20 cellular contexts compared by ENCODE assay signal in the genomic region with DNA sequence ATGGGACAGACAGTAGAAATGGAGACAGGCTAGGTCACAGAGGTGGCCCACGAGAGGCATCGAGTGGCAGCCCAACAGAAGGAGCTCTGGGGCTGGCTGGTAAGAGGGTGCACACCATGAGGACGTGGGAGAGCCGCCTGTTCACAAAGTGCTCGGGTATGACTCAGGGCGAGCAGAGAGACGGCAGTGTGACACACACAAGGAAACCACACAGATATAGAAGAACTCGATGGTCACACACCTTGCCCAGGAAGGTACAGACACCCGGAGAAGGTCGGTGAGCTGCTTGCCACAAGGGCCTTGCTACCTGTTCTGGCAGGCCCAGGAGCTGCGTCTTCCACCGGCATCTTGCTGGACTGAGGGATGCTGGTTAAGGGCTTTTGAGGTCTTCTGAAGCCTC. TPM values are rescaled to one million over a fixed set of nuclear protein-coding genes. Genes with fewer than 3 reads are reported as not detected.
DNase-seq lines count a peak whose midpoint lies in the region; ATAC-seq, FAIRE-seq and TF ChIP-seq lines count a peak whose summit lies in the region.
"Had no signal": no experiment of that assay in that cellular context is flagged by ENCODE, and none has a peak within 500 bp of the region (broad histone marks: within the 10 kb centered on the region; RNA-seq: fewer than 3 reads in every experiment).

No MANE protein-coding gene starts in this region.

- H3K4me1 ChIP-seq in keratinocyte (ENCODE audit: control insufficient read depth, extremely low read depth, insufficient read depth, low read length), result peaks cover 31% of the 10 kb centered on the region
- H3K4me1 ChIP-seq: psoas muscle had no signal

- H3K27ac ChIP-seq in keratinocyte (ENCODE audit: control insufficient read depth, insufficient read depth, low read length), result peak overlapping the region; percentile 53
- H3K27ac ChIP-seq: psoas muscle had no signal

- H3K9ac ChIP-seq in keratinocyte (ENCODE audit: control insufficient read depth, extremely low read depth, insufficient read depth, low read length), result peak overlapping the region; percentile 5

- in situ Hi-C loops in GM13977 (cut with MboI; ENCODE audit: low pct_unique_long_range_greater_than_20kb, low sequenced_read_pairs, unreplicated experiment), result no loop called here

- FAIRE-seq in keratinocyte (lab: Jason Lieb, UNC), result peak; percentile 98
- FAIRE-seq: H1, TTC549 had no signal

- DNase-seq in stimulated activated CD4-positive, alpha-beta T cell treated with anti-CD3 and anti-CD28 coated beads, Interleukin-1b, Interleukin-23, amount 100 ng/mL, for 48 hours, result peak; percentile 45
- no peak for DNase-seq in stimulated activated CD4-positive, alpha-beta T cell treated with anti-CD3 and anti-CD28 coated beads, Interleukin-4, amount 100 ng/mL, for 4 hours
- peak; percentile 36 for DNase-seq in amniotic epithelial cell (ENCODE audit: low read depth)
- DNase-seq in keratinocyte (ENCODE audit: low read depth, low spot score), result peak; percentile 67
- no peak for DNase-seq in GM20000 (ENCODE audit: low spot score)
- DNase-seq in GM13977 (ENCODE audit: low spot score), result no peak
- DNase-seq: activated naive CD4-positive, alpha-beta T cell; dermis blood vessel endothelial cell; GF-D8; glutamatergic neuron; immature natural killer cell; MM.1S; NCI-H2081 treated with DMSO at 0.1 percent for 48 hours; NCI-H524 treated with DMSO at 0.1 percent for 48 hours; psoas muscle; stimulated activated CD4-positive, alpha-beta T cell treated with anti-CD3 and anti-CD28 coated beads, Interleukin-15, amount 100 ng/mL, for 24 hours had no signal

- H3K4me3 ChIP-seq in keratinocyte (ENCODE audit: control insufficient read depth in 2 of 3, extremely low read depth in 1 of 3, insufficient read depth in 2 of 3, low read depth in 1 of 3, low read length in 3 of 3), result no peak overlapping the region
- H3K4me3 ChIP-seq: psoas muscle had no signal

- H3K9me1 ChIP-seq in keratinocyte (ENCODE audit: control insufficient read depth, extremely low read depth, insufficient read depth, low read length), result no peaks in the 10 kb centered on the region

- no peak for ATAC-seq in HG02623 (IDR thresholded peaks at IDR 0.05; ENCODE audit: unreplicated experiment)
- no peak for ATAC-seq in HG02981 (IDR thresholded peaks at IDR 0.05; ENCODE audit: unreplicated experiment)

- no peaks in the 10 kb centered on the region for H3K9me3 ChIP-seq in keratinocyte (ENCODE audit: control insufficient read depth, low read depth, low read length)
- H3K9me3 ChIP-seq: psoas muscle had no signal

- H3K36me3 ChIP-seq in keratinocyte (ENCODE audit: control insufficient read depth in 2 of 2, extremely low read depth in 1 of 2, insufficient read depth in 2 of 2, low read length in 2 of 2), result peaks cover 7% of the 10 kb centered on the region in 2 experiments

- dilution Hi-C loops in keratinocyte (cut with MboI; ENCODE audit: extremely low pct_ligation_motif_present, low sequenced_read_pairs), result no loop called here

- H4K20me1 ChIP-seq in keratinocyte (ENCODE audit: control insufficient read depth, extremely low read depth, insufficient read depth, low read length), result no peaks in the 10 kb centered on the region

- TF ChIP-seq CTCF in keratinocyte (optimal IDR thresholded peaks at IDR 0.05 in 1 of 3, IDR thresholded peaks at IDR 0.05 in 1 of 3, conservative IDR thresholded peaks at IDR 0.05 in 1 of 3; ENCODE audit: extremely low read depth in 1 of 3, insufficient read depth in 2 of 3, low read length in 3 of 3) (peak in 1 of 3 experiments; percentile 10), GM20000 (IDR thresholded peaks at IDR 0.05; ENCODE audit: extremely low read depth, missing control alignments) (no peak), GM13977 (IDR thresholded peaks at IDR 0.05; ENCODE audit: extremely low read depth, insufficient read depth, missing control alignments) (no peak)

- no peaks in the 10 kb centered on the region for H3K27me3 ChIP-seq in keratinocyte (ENCODE audit: control insufficient read depth, extremely low read depth, insufficient read depth, low read length)

- H2AFZ ChIP-seq in keratinocyte (ENCODE audit: control insufficient read depth, low read length), result no peak overlapping the region

- peak overlapping the region; percentile 23 for H3K4me2 ChIP-seq in keratinocyte (ENCODE audit: control insufficient read depth, extremely low read depth, insufficient read depth, low read depth, low read length)

- no peaks in the 10 kb centered on the region for H3K79me2 ChIP-seq in keratinocyte (ENCODE audit: control insufficient read depth, insufficient read depth, low read length)

RNA-seq across cellular contexts. Expression of gene CA12, which starts 50.2 kb away (rescaled TPM):
- polyA plus RNA-seq in keratinocyte, result 101 to 220 TPM (median 158 TPM) in 3 replicates
- polyA plus RNA-seq in keratinocyte (2011; ENCODE audit: low read depth), result 45.2 TPM
- polyA plus RNA-seq in keratinocyte (2011; cell fraction: cytosol; rRNA removed), result 52.6 and 62.1 TPM in 2 replicates
- polyA plus RNA-seq in keratinocyte (2011; cell fraction: nucleus; rRNA removed), result 202 and 203 TPM in 2 replicates
- 78.2 and 80.9 TPM in 2 replicates for polyA plus RNA-seq in keratinocyte (2012; ENCODE audit: low replicate concordance)
- polyA minus RNA-seq in keratinocyte, result 71.9 to 160 TPM (median 122 TPM) in 3 replicates
- 91.3 TPM for polyA minus RNA-seq in keratinocyte (2011; cell fraction: cytosol; rRNA and poly(A)+ RNA removed)
- polyA minus RNA-seq in keratinocyte (2011; cell fraction: nucleus; rRNA and poly(A)+ RNA removed), result 234 and 311 TPM in 2 replicates
- polyA plus RNA-seq: immature natural killer cell had no signal

RNA-seq across cellular contexts. Expression of gene APH1B, which starts 54.1 kb away (rescaled TPM):
- polyA plus RNA-seq in keratinocyte, result 4.6 to 7.7 TPM (median 7.0 TPM) in 3 replicates
- polyA plus RNA-seq in keratinocyte (2011; ENCODE audit: low read depth), result 1.4 TPM
- 3.8 and 6.4 TPM in 2 replicates for polyA plus RNA-seq in keratinocyte (2011; cell fraction: cytosol; rRNA removed)
- polyA plus RNA-seq in keratinocyte (2011; cell fraction: nucleus; rRNA removed), result 11.2 and 11.8 TPM in 2 replicates
- polyA plus RNA-seq in keratinocyte (2012; ENCODE audit: low replicate concordance), result 3.7 and 5.2 TPM in 2 replicates
- polyA minus RNA-seq in keratinocyte, result 4.9 to 9.7 TPM (median 8.8 TPM) in 3 replicates
- 3.5 TPM for polyA minus RNA-seq in keratinocyte (2011; cell fraction: cytosol; rRNA and poly(A)+ RNA removed)
- polyA minus RNA-seq in keratinocyte (2011; cell fraction: nucleus; rRNA and poly(A)+ RNA removed), result 9.9 and 14.8 TPM in 2 replicates

Comparison
In these comparisons a context has a peak if more than half of its experiments do, and no peak if none do; other contexts are left out.
1. DNase-seq: peak in stimulated activated CD4-positive, alpha-beta T cell treated with anti-CD3 and anti-CD28 coated beads, Interleukin-1b, Interleukin-23, amount 100 ng/mL, for 48 hours (single experiment), amniotic epithelial cell (single experiment) and keratinocyte (single experiment); none in stimulated activated CD4-positive, alpha-beta T cell treated with anti-CD3 and anti-CD28 coated beads, Interleukin-4, amount 100 ng/mL, for 4 hours (0 of 2), GM20000 (single experiment) and GM13977 (single experiment).